In the genomic region with DNA sequence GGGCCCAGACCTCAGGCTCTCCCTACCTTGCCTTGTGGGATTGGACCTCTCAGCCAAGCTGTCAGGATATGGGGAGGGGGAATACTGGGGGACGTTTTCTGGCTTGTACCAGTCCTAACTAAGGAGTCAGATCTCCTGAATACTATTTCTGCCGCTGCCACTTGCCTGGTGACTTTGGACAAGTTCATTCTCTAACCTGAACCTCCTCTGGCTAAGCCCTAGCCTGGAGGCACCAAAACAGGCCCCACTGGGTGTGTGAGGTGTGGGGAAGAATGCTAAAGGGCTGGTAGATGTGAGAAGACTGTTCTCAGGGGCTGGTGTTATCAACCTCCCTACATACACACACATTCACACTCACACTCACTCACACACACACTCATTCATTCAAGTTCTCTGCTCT, we compare ENCODE assay signal across 1 cellular context.
TF ChIP-seq lines count a peak whose summit lies in the region.

No MANE protein-coding gene starts in this region.

TF ChIP-seq in WTC11, 78 proteins besides CTCF, POLR2A, EP300 and RAD21 (continued from another document):
- TF ChIP-seq AR (CRISPR knock-in tag; IDR thresholded peaks at IDR 0.05) = no peak
TF ChIP-seq in WTC11: peak in this region for 0.
